Comparison of ENCODE assay signal across 1 cellular context in genomic region chr10:12081879-12082560, GRCh38.
TF ChIP-seq lines count a peak whose summit lies in the region.

No MANE protein-coding gene starts in this region.

TF ChIP-seq in A549, 52 proteins besides CTCF, POLR2A, EP300 and RAD21 (continued from another document):
- TF ChIP-seq, protein P1, sequence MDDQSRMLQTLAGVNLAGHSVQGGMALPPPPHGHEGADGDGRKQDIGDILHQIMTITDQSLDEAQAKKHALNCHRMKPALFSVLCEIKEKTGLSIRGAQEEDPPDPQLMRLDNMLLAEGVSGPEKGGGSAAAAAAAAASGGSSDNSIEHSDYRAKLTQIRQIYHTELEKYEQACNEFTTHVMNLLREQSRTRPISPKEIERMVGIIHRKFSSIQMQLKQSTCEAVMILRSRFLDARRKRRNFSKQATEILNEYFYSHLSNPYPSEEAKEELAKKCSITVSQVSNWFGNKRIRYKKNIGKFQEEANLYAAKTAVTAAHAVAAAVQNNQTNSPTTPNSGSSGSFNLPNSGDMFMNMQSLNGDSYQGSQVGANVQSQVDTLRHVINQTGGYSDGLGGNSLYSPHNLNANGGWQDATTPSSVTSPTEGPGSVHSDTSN (IDR thresholded peaks at IDR 0.05), result no peak
TF ChIP-seq in A549: peak in this region for 1.
